In genomic region chr2:39913648-39914456, GRCh38 we compare ENCODE assay signal across 8 cellular contexts.
DNase-seq lines count a peak whose midpoint lies in the region; TF ChIP-seq lines count a peak whose summit lies in the region.

No MANE protein-coding gene starts in this region.

- no peaks in the 10 kb centered on the region for H3K36me3 ChIP-seq in thyroid gland

- no peak for TF ChIP-seq POLR2A in thyroid gland (IDR thresholded peaks at IDR 0.05)

- DNase-seq in DMS79 treated with DMSO at 0.1 percent for 48 hours (lab: John Stamatoyannopoulos, UW) (peak; percentile 78), GM20000 (ENCODE audit: low spot score) (peak; percentile 48), HS-27A (ENCODE audit: low read depth) (peak; percentile 64), NCI-H774 (lab: John Stamatoyannopoulos, UW) (peak; percentile 62), brain pericyte (ENCODE audit: low read depth, low spot score) (peak; percentile 52), kidney glomerular epithelial cell (lab: John Stamatoyannopoulos, UW) (peak; percentile 49), thyroid gland (peak in 1 of 2 donors; percentile 7), ecto neural progenitor cell (ENCODE audit: low spot score) (no peak)

- H3K9me3 ChIP-seq in thyroid gland, result no peaks in the 10 kb centered on the region

- WGBS in thyroid gland, 2 donors, result 30 to 32% methylated on average over 5 of the region's 5 CpGs

- no peaks in the 10 kb centered on the region for H3K4me1 ChIP-seq in thyroid gland

- H3K27me3 ChIP-seq in thyroid gland, result no peaks in the 10 kb centered on the region

- intact Hi-C loops in thyroid gland (cut with DNase I), result loop anchor here (5.0 kb wide), 1 partner anchor 643 kb away; no protein-coding TSS in a partner anchor

- H3K27ac ChIP-seq in thyroid gland, result no peak overlapping the region

- H3K4me3 ChIP-seq in thyroid gland (replicated peaks in 1 of 3), result no peak overlapping the region

- peak; percentile 69 for TF ChIP-seq CTCF in GM20000 (IDR thresholded peaks at IDR 0.05; ENCODE audit: extremely low read depth, missing control alignments)
- peak; percentile 41 to 84 (median 69) for TF ChIP-seq CTCF in thyroid gland (IDR thresholded peaks at IDR 0.05)
